Comparison of ENCODE assay signal across 9 cellular contexts in the genomic region with DNA sequence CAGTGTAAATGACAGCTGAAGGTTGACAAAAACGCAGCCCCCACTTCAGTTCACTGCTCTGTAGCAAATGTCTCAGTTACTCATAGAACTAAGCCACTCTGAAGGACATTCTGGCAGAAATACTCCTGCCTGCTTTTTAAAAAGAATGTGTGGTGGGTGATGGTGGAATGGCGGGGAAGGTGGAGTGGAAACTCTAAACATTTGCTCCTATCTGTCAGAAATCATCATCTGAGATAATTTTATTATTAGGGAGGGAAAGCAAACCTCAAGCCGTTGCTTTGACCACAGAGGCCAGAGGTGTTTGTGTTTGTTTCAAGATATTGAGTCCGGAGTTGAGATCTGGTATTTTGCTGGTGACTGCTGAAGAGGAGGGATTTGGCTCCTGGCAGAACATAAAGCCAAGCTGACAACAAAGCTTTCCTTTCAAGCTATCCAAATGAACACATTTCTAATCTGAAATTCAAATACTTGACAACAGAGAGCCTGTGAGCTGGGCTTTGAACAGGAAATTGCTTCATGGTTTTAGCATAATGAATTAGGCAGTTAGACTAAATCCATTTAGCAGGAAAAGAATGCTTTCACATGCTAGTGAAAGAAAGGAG.
DNase-seq lines count a peak whose midpoint lies in the region; ATAC-seq lines count a peak whose summit lies in the region.
"Had no signal": no experiment of that assay in that cellular context is flagged by ENCODE, and none has a peak within 500 bp of the region (broad histone marks: within the 10 kb centered on the region; RNA-seq: fewer than 3 reads in every experiment).

No MANE protein-coding gene starts in this region.

- no peaks in the 10 kb centered on the region for H3K27me3 ChIP-seq in mesendoderm (ENCODE audit: insufficient read depth, low read length, poor library complexity)

- peak overlapping the region; percentile 98 for H2BK15ac ChIP-seq in mesendoderm (replicated peaks; ENCODE audit: low read depth)

- WGBS in mesendoderm (ENCODE audit: extremely low coverage, insufficient coverage, low lambda C conversion rate), result no CpG with 5 or more reads among the region's 4 CpGs

- H4K8ac ChIP-seq in mesendoderm (ENCODE audit: low read depth, low read length), result peak overlapping the region; percentile 90

- no peaks in the 10 kb centered on the region for H3K79me2 ChIP-seq in mesendoderm (ENCODE audit: control insufficient read depth, insufficient read depth, low read length)

- ATAC-seq in GM21786 (IDR thresholded peaks at IDR 0.05; ENCODE audit: unreplicated experiment) (no peak), HG03095 (IDR thresholded peaks at IDR 0.05; ENCODE audit: unreplicated experiment) (no peak), GM21619 (IDR thresholded peaks at IDR 0.05; ENCODE audit: unreplicated experiment) (no peak)

- H3K27ac ChIP-seq in mesendoderm (ENCODE audit: low read depth, low read length), result peak overlapping the region; percentile 96
- H3K27ac ChIP-seq: WERI-Rb-1 had no signal

- no peak overlapping the region for H4K5ac ChIP-seq in mesendoderm (ENCODE audit: low read length)

- H3K4me3 ChIP-seq in mesendoderm (ENCODE audit: low read length), result no peak overlapping the region

- H3K4me1 ChIP-seq in mesendoderm (ENCODE audit: control insufficient read depth, low read depth, low read length), result peaks cover 12% of the 10 kb centered on the region

- H3K18ac ChIP-seq in mesendoderm (ENCODE audit: low read length), result peak overlapping the region; percentile 92

- H3K56ac ChIP-seq in mesendoderm (ENCODE audit: low read length), result peak overlapping the region; percentile 78

- peak overlapping the region; percentile 94 for H2BK5ac ChIP-seq in mesendoderm (ENCODE audit: low read length)

- peak overlapping the region; percentile 91 for H2BK120ac ChIP-seq in mesendoderm (ENCODE audit: low read depth, low read length)

- H3K36me3 ChIP-seq in mesendoderm (ENCODE audit: control insufficient read depth, insufficient read depth, low read length), result no peaks in the 10 kb centered on the region
- H3K36me3 ChIP-seq: WERI-Rb-1 had no signal

- peak; percentile 94 for DNase-seq in Ammon's horn (ENCODE audit: low spot score)
- peak; percentile 6 for DNase-seq in NCI-H146 treated with DMSO at 0.1 percent for 48 hours (lab: John Stamatoyannopoulos, UW; ENCODE audit: unreplicated experiment)
- peak; percentile 51 for DNase-seq in ecto neural progenitor cell (ENCODE audit: low spot score)
- peak; percentile 80 for DNase-seq in mesendoderm
- no peak for DNase-seq in GOT3 (lab: John Stamatoyannopoulos, UW)
- DNase-seq: WERI-Rb-1 had no signal

- H3K4ac ChIP-seq in mesendoderm (ENCODE audit: low read depth, low read length), result peak overlapping the region; percentile 55

- H3K9ac ChIP-seq in mesendoderm (ENCODE audit: low read length), result peak overlapping the region; percentile 64

- no peak overlapping the region for H2AK5ac ChIP-seq in mesendoderm (ENCODE audit: low read length)

- H3K23ac ChIP-seq in mesendoderm (ENCODE audit: low read length), result no peak overlapping the region

- no peak overlapping the region for H3K4me2 ChIP-seq in mesendoderm (ENCODE audit: low read length)

- H3K79me1 ChIP-seq in mesendoderm (ENCODE audit: low read length), result no peaks in the 10 kb centered on the region
